16 cellular contexts compared by ENCODE assay signal in the genomic region with DNA sequence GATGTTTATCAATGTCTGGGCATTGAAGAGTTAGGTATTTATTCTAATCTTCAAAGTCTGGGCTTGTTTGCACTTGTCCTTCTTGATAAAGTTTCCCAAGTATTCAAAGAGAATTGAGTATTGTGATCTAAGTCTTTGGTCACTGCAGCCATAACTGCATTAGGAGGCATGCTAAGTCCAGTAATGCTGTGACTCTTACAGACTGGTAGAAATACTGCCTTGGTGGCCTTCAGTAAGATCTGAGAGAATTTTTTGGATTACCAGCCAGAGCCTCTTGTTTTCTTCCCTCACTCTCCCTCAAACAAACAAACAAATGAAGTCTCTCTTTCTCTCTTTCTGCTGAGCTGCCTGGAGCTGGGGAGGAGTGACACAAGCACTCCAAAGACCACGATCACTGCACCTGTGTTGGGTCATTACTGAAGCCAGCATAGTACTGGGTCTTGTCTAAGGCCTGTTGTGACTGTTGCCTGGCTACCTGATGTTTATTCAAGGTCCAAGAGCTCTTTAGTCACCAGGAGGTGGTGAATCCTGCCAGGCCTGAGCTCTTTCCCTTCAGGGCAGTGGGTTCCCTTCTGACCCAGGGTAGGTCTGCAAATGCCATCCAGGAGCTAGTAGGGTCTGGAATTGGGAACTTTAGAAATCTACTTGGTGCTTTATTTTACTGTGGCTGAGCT. TPM values are rescaled to one million over a fixed set of nuclear protein-coding genes. Genes with fewer than 3 reads are reported as not detected.
A peak's percentile ranks its signal among the peaks of the same experiment; 100 is the strongest.
DNase-seq lines count a peak whose midpoint lies in the region; ATAC-seq, FAIRE-seq and TF ChIP-seq lines count a peak whose summit lies in the region.
"Had no signal": no experiment of that assay in that cellular context is flagged by ENCODE, and none has a peak within 500 bp of the region (broad histone marks: within the 10 kb centered on the region; RNA-seq: fewer than 3 reads in every experiment).

No MANE protein-coding gene starts in this region.

- H3K9me3 ChIP-seq in PC-3 (ENCODE audit: low read length) (no peaks in the 10 kb centered on the region), HepG2 (ENCODE audit: low read length) (peaks cover 3% of the 10 kb centered on the region), Peyer's patch (no peaks in the 10 kb centered on the region)

- FAIRE-seq in HepG2 (lab: Jason Lieb, UNC) (no peak), GM12892 (lab: Jason Lieb, UNC) (no peak)
- FAIRE-seq: TTC549 had no signal

- no peak overlapping the region for H3K4me3 Mint-ChIP-seq in activated T-helper 2 cell treated with anti-CD3 and anti-CD28 coated beads, Interferon-gamma antibody, Interleukin-2, Interleukin-4, amounts not matched to agents 10 μg/mL and 5 μg/mL and 100 μg/mL, durations not matched to agents 14 hours and 24 hours and 36 hours (ENCODE audit: low read depth)
- H3K4me3 Mint-ChIP-seq: activated naive CD4-positive, alpha-beta T cell treated with anti-CD3 and anti-CD28 coated beads for 36 hours had no signal

- TF ChIP-seq POLR2A in HepG2 (IDR thresholded peaks at IDR 0.05; ENCODE audit: insufficient read depth in 1 of 2, low read depth in 2 of 2, low read length in 2 of 2): no peak
- no peak for TF ChIP-seq POLR2A in Peyer's patch (IDR thresholded peaks at IDR 0.05)
- no peak for TF ChIP-seq POLR2A in GM12892 (IDR thresholded peaks at IDR 0.05; ENCODE audit: low read depth, low read length)

- no peak for TF ChIP-seq CTCF in PC-3 (conservative IDR thresholded peaks at IDR 0.05; ENCODE audit: low read depth, low read length)
- TF ChIP-seq CTCF in HepG2 (CRISPR knock-in tag; IDR thresholded peaks at IDR 0.05): no peak
- TF ChIP-seq CTCF in Peyer's patch (IDR thresholded peaks at IDR 0.05): no peak

- no peaks in the 10 kb centered on the region for H3K4me1 Mint-ChIP-seq in activated T-helper 2 cell treated with anti-CD3 and anti-CD28 coated beads, Interferon-gamma antibody, Interleukin-2, Interleukin-4, amounts not matched to agents 10 μg/mL and 5 μg/mL and 100 μg/mL, durations not matched to agents 14 hours and 24 hours and 36 hours (ENCODE audit: low read depth)

- H3K27ac ChIP-seq in PC-3 (ENCODE audit: low read length) (no peak overlapping the region), HepG2 (ENCODE audit: extremely low read length, insufficient read depth, low read length) (no peak overlapping the region), Peyer's patch (no peak overlapping the region)

- H3K27me3 ChIP-seq in PC-3 (ENCODE audit: low read length): no peaks in the 10 kb centered on the region
- H3K27me3 ChIP-seq in HepG2 (ENCODE audit: control insufficient read depth in 1 of 2, insufficient read depth in 2 of 2, low read length in 2 of 2): no peaks in the 10 kb centered on the region
- no peaks in the 10 kb centered on the region for H3K27me3 ChIP-seq in Peyer's patch

- no peaks in the 10 kb centered on the region for H3K79me2 ChIP-seq in PC-3 (ENCODE audit: low read length)
- no peaks in the 10 kb centered on the region for H3K79me2 ChIP-seq in HepG2 (ENCODE audit: insufficient read depth, low read length)

- TF ChIP-seq RAD21 in HepG2 (CRISPR knock-in tag; IDR thresholded peaks at IDR 0.05): no peak

- H3K27ac Mint-ChIP-seq in activated T-helper 2 cell treated with anti-CD3 and anti-CD28 coated beads, Interferon-gamma antibody, Interleukin-2, Interleukin-4, amounts not matched to agents 10 μg/mL and 5 μg/mL and 100 μg/mL, durations not matched to agents 14 hours and 24 hours and 36 hours: no peak overlapping the region
- H3K27ac Mint-ChIP-seq: activated naive CD4-positive, alpha-beta T cell treated with anti-CD3 and anti-CD28 coated beads for 36 hours had no signal

- H2AFZ ChIP-seq in PC-3 (ENCODE audit: low read length) (no peak overlapping the region), HepG2 (ENCODE audit: low read length) (no peak overlapping the region)

- POLR2A ChIA-PET in PC-3 (lab: Charles Lee; ENCODE audit: unreplicated experiment) (no interaction called here), HepG2 (lab: Yijun Ruan, JAX) (no interaction called here)

- H3K36me3 Mint-ChIP-seq in activated T-helper 2 cell treated with anti-CD3 and anti-CD28 coated beads, Interferon-gamma antibody, Interleukin-2, Interleukin-4, amounts not matched to agents 10 μg/mL and 5 μg/mL and 100 μg/mL, durations not matched to agents 14 hours and 24 hours and 36 hours (ENCODE audit: low read depth): no peaks in the 10 kb centered on the region

- 0% methylated on average over 1 of the region's 1 CpG for WGBS in HepG2 (ENCODE audit: low lambda C conversion rate)

- peaks cover 4% of the 10 kb centered on the region for H3K27me3 Mint-ChIP-seq in activated T-helper 2 cell treated with anti-CD3 and anti-CD28 coated beads, Interferon-gamma antibody, Interleukin-2, Interleukin-4, amounts not matched to agents 10 μg/mL and 5 μg/mL and 100 μg/mL, durations not matched to agents 14 hours and 24 hours and 36 hours (ENCODE audit: low read depth)

- H3K9me2 ChIP-seq in PC-3 (replicated peaks; ENCODE audit: low read length): no peaks in the 10 kb centered on the region

- ATAC-seq in PC-3: no peak
- ATAC-seq in HepG2: peak; percentile 51

- H3K9ac ChIP-seq in PC-3 (ENCODE audit: low read length) (no peak overlapping the region), HepG2 (ENCODE audit: insufficient read depth, low read depth, low read length) (no peak overlapping the region)

- DNase-seq in DMS79 treated with DMSO at 0.1 percent for 48 hours (lab: John Stamatoyannopoulos, UW) (peak; percentile 92), NCI-H146 (lab: John Stamatoyannopoulos, UW) (peak; percentile 98), PC-3 (peak; percentile 1), HepG2 (ENCODE audit: low spot score) (peak; percentile 17), Peyer's patch (no peak), iPS-NIHi7 (ENCODE audit: extremely low spot score) (no peak), GM12892 (ENCODE audit: insufficient read length) (no peak)
- no peak for DNase-seq in activated T-helper 2 cell treated with anti-CD3 and anti-CD28 coated beads, Interferon-gamma antibody, Interleukin-2, Interleukin-4, amounts not matched to agents 10 μg/mL and 5 μg/mL and 100 μg/mL, durations not matched to agents 14 hours and 24 hours and 36 hours (ENCODE audit: low spot score)
- DNase-seq: activated naive CD4-positive, alpha-beta T cell treated with anti-CD3 and anti-CD28 coated beads for 36 hours; C1 segment of cervical spinal cord; cerebellar nuclear complex; KG1; NCI-H446 treated with DMSO at 0.1 percent for 48 hours; stimulated activated CD4-positive, alpha-beta T cell treated with anti-CD3 and anti-CD28 coated beads, Interleukin-4, amount 100 ng/mL, for 24 hours; stimulated activated naive CD4-positive, alpha-beta T cell treated with Interleukin-2 at 50 U/mL for 16 hours had no signal

- TF ChIP-seq EP300 in HepG2 (IDR thresholded peaks at IDR 0.05; ENCODE audit: low read depth in 2 of 2, low read length in 2 of 2) (no peak), HepG2 (CRISPR knock-in tag; IDR thresholded peaks at IDR 0.05; ENCODE audit: borderline replicate concordance) (no peak)

- no peak overlapping the region for H3K4me2 ChIP-seq in PC-3 (ENCODE audit: low read length)
- no peak overlapping the region for H3K4me2 ChIP-seq in HepG2 (ENCODE audit: low read depth, low read length)

- no peaks in the 10 kb centered on the region for H3K4me1 ChIP-seq in PC-3 (ENCODE audit: insufficient read depth, low read length)
- no peaks in the 10 kb centered on the region for H3K4me1 ChIP-seq in HepG2 (ENCODE audit: insufficient read depth, low read length)
- no peaks in the 10 kb centered on the region for H3K4me1 ChIP-seq in Peyer's patch

- H4K20me1 ChIP-seq in PC-3 (ENCODE audit: low read length) (no peaks in the 10 kb centered on the region), HepG2 (ENCODE audit: insufficient read depth, low read length) (no peaks in the 10 kb centered on the region)

- in situ Hi-C loops in HepG2 (cut with HindIII; ENCODE audit: extremely low pct_ligation_motif_present, low pct_unique_long_range_greater_than_20kb): no loop called here

- no peaks in the 10 kb centered on the region for H3F3A ChIP-seq in PC-3 (ENCODE audit: low read length, unreplicated experiment)

- BruUV-seq in PC-3 (replicated peaks; lab: Mats Ljungman, UMichigan): no TSS peak
- no TSS peak for BruUV-seq in HepG2 (replicated peaks; lab: Mats Ljungman, UMichigan)

- CTCF ChIA-PET in PC-3 (lab: Charles Lee): no interaction called here
- CTCF ChIA-PET in HepG2 (lab: Yijun Ruan, JAX; ENCODE audit: low intra/inter-chr PET ratio, low total read pairs): no interaction called here

- H3K4me3 ChIP-seq in PC-3 (ENCODE audit: low read length) (no peak overlapping the region), HepG2 (replicated peaks in 1 of 3; ENCODE audit: insufficient read depth in 1 of 3, low read depth in 2 of 3, low read length in 3 of 3) (no peak overlapping the region), Peyer's patch (no peak overlapping the region)

- peaks cover 22% of the 10 kb centered on the region for H3K9me3 Mint-ChIP-seq in activated T-helper 2 cell treated with anti-CD3 and anti-CD28 coated beads, Interferon-gamma antibody, Interleukin-2, Interleukin-4, amounts not matched to agents 10 μg/mL and 5 μg/mL and 100 μg/mL, durations not matched to agents 14 hours and 24 hours and 36 hours

- H3K36me3 ChIP-seq in PC-3 (ENCODE audit: low read depth, low read length) (no peaks in the 10 kb centered on the region), HepG2 (replicated peaks in 1 of 2; ENCODE audit: control insufficient read depth in 1 of 2, insufficient read depth in 2 of 2, low read length in 2 of 2) (no peaks in the 10 kb centered on the region), Peyer's patch (no peaks in the 10 kb centered on the region)

- intact Hi-C loops in PC-3 (cut with micrococcal nuclease) (no loop called here), HepG2 (cut with micrococcal nuclease; ENCODE audit: unreplicated experiment) (no loop called here)
- intact Hi-C loops in activated T-helper 2 cell treated with anti-CD3 and anti-CD28 coated beads, Interferon-gamma antibody, Interleukin-2, Interleukin-4, amounts not matched to agents 10 μg/mL and 5 μg/mL and 100 μg/mL, durations not matched to agents 14 hours and 24 hours and 36 hours (cut with micrococcal nuclease): no loop called here

RNA-seq across cellular contexts. Expression of a gene that starts 14.8 kb away (rescaled TPM):
- not detected in 2 replicates for total RNA-seq in PC-3 (2014; rRNA removed)
- total RNA-seq in HepG2 (2016; rRNA removed; fragmentation: Illumina TruSeq; extraction: Trizol): 2.5 TPM in 2 replicates
- 1.1 and 1.7 TPM in 2 replicates for total RNA-seq in HepG2 (2016; cell fraction: cytosol; rRNA removed; fragmentation: Illumina TruSeq; extraction: Trizol; ENCODE audit: low read depth)
- total RNA-seq in HepG2 (2016; cell fraction: insoluble cytoplasmic fraction; rRNA removed; fragmentation: Illumina TruSeq; extraction: Trizol): 1.5 and 3.8 TPM in 2 replicates
- total RNA-seq in HepG2 (2016; cell fraction: membrane; rRNA removed; fragmentation: Illumina TruSeq; extraction: Trizol): 1.3 and 1.7 TPM in 2 replicates
- total RNA-seq in HepG2 (2016; cell fraction: nucleus; rRNA removed; fragmentation: Illumina TruSeq; extraction: Trizol): 1.4 and 1.9 TPM in 2 replicates
- 0.17 TPM in 1 of 2 replicates, not detected in the other for polyA plus RNA-seq in HepG2 (2011; rRNA removed)
- 0.21 and 0.88 TPM in 2 replicates for polyA plus RNA-seq in HepG2 (2011; cell fraction: cytosol; rRNA removed)
- polyA plus RNA-seq in HepG2 (2011; cell fraction: nucleus; rRNA removed): not detected in 2 replicates
- polyA plus RNA-seq in HepG2 (2012): 0.53 and 1.5 TPM in 2 replicates
- 1.5 and 2.0 TPM in 2 replicates for polyA plus RNA-seq in HepG2 (2016; cell fraction: cytosol; fragmentation: Illumina TruSeq; extraction: Trizol; ENCODE audit: low read depth)
- polyA plus RNA-seq in HepG2 (2016; cell fraction: insoluble cytoplasmic fraction; fragmentation: Illumina TruSeq; extraction: Trizol; ENCODE audit: low read depth): 4.0 and 5.3 TPM in 2 replicates
- 1.2 and 3.3 TPM in 2 replicates for polyA plus RNA-seq in HepG2 (2016; cell fraction: membrane; fragmentation: Illumina TruSeq; extraction: Trizol; ENCODE audit: low read depth)
- polyA plus RNA-seq in HepG2 (2016; cell fraction: nucleus; fragmentation: Illumina TruSeq; extraction: Trizol; ENCODE audit: insufficient read depth, low read depth): 1.2 and 2.1 TPM in 2 replicates
- not detected in 2 replicates for polyA minus RNA-seq in HepG2 (2011; rRNA and poly(A)+ RNA removed; ENCODE audit: low replicate concordance)
- not detected in 2 replicates for polyA minus RNA-seq in HepG2 (2011; cell fraction: cytosol; rRNA and poly(A)+ RNA removed)
- polyA minus RNA-seq in HepG2 (2011; cell fraction: nucleus; rRNA and poly(A)+ RNA removed): not detected in 2 replicates
- total RNA-seq in activated T-helper 2 cell treated with anti-CD3 and anti-CD28 coated beads, Interferon-gamma antibody, Interleukin-2, Interleukin-4, amounts not matched to agents 10 μg/mL and 5 μg/mL and 100 μg/mL, durations not matched to agents 14 hours and 24 hours and 36 hours: not detected in 2 replicates
- 1,000 to 10,000 TPM in 2 of 4 donors, 100 to 1,000 TPM in 2; 315 to 3,455 (median 1,233) TPM for total RNA-seq in Peyer's patch
- not detected for polyA plus RNA-seq in GM12892 (2012; ENCODE audit: missing spikeins)
- total RNA-seq: activated naive CD4-positive, alpha-beta T cell treated with anti-CD3 and anti-CD28 coated beads for 36 hours had no signal

RNA-seq across cellular contexts. Expression of a gene that starts 48.4 kb away (rescaled TPM):
- total RNA-seq in PC-3 (2014; rRNA removed) (not detected in 2 replicates), HepG2 (2016; rRNA removed; fragmentation: Illumina TruSeq; extraction: Trizol) (6.4 and 8.9 TPM in 2 replicates), Peyer's patch (10 to 100 TPM in 1 of 4 donors, 1 to 10 TPM in 2, not detected in 1; 4.7 to 14.9 (median 4.9) TPM)
- total RNA-seq in HepG2 (2016; cell fraction: cytosol; rRNA removed; fragmentation: Illumina TruSeq; extraction: Trizol; ENCODE audit: low read depth): 3.8 and 9.5 TPM in 2 replicates
- total RNA-seq in HepG2 (2016; cell fraction: insoluble cytoplasmic fraction; rRNA removed; fragmentation: Illumina TruSeq; extraction: Trizol): 8.6 and 10.6 TPM in 2 replicates
- 5.6 and 7.7 TPM in 2 replicates for total RNA-seq in HepG2 (2016; cell fraction: membrane; rRNA removed; fragmentation: Illumina TruSeq; extraction: Trizol)
- 3.0 and 4.3 TPM in 2 replicates for total RNA-seq in HepG2 (2016; cell fraction: nucleus; rRNA removed; fragmentation: Illumina TruSeq; extraction: Trizol)
- 12.6 and 16.9 TPM in 2 replicates for polyA plus RNA-seq in HepG2 (2011; rRNA removed)
- polyA plus RNA-seq in HepG2 (2011; cell fraction: cytosol; rRNA removed): 19.5 and 23.3 TPM in 2 replicates
- polyA plus RNA-seq in HepG2 (2011; cell fraction: nucleus; rRNA removed): 9.2 and 9.7 TPM in 2 replicates
- 3.9 and 9.2 TPM in 2 replicates for polyA plus RNA-seq in HepG2 (2012)
- polyA plus RNA-seq in HepG2 (2016; cell fraction: cytosol; fragmentation: Illumina TruSeq; extraction: Trizol; ENCODE audit: low read depth): 11.2 and 14.3 TPM in 2 replicates
- polyA plus RNA-seq in HepG2 (2016; cell fraction: insoluble cytoplasmic fraction; fragmentation: Illumina TruSeq; extraction: Trizol; ENCODE audit: low read depth): 19.1 and 19.5 TPM in 2 replicates
- 9.2 and 11.0 TPM in 2 replicates for polyA plus RNA-seq in HepG2 (2016; cell fraction: membrane; fragmentation: Illumina TruSeq; extraction: Trizol; ENCODE audit: low read depth)
- polyA plus RNA-seq in HepG2 (2016; cell fraction: nucleus; fragmentation: Illumina TruSeq; extraction: Trizol; ENCODE audit: insufficient read depth, low read depth): 9.2 and 17.6 TPM in 2 replicates
- polyA minus RNA-seq in HepG2 (2011; rRNA and poly(A)+ RNA removed; ENCODE audit: low replicate concordance): 12.3 TPM in 1 of 2 replicates, not detected in the other
- 1.9 and 4.5 TPM in 2 replicates for polyA minus RNA-seq in HepG2 (2011; cell fraction: cytosol; rRNA and poly(A)+ RNA removed)
- polyA minus RNA-seq in HepG2 (2011; cell fraction: nucleus; rRNA and poly(A)+ RNA removed): 3.9 and 6.0 TPM in 2 replicates
- total RNA-seq in activated T-helper 2 cell treated with anti-CD3 and anti-CD28 coated beads, Interferon-gamma antibody, Interleukin-2, Interleukin-4, amounts not matched to agents 10 μg/mL and 5 μg/mL and 100 μg/mL, durations not matched to agents 14 hours and 24 hours and 36 hours: not detected in 2 replicates
- polyA plus RNA-seq in GM12892 (2012; ENCODE audit: missing spikeins): 0.78 TPM
- total RNA-seq: activated naive CD4-positive, alpha-beta T cell treated with anti-CD3 and anti-CD28 coated beads for 36 hours had no signal

Comparison
In these comparisons a context has a peak if more than half of its experiments do, and no peak if none do; other contexts are left out.
1. DNase-seq: peak in DMS79 treated with DMSO at 0.1 percent for 48 hours (single experiment), NCI-H146 (single experiment), PC-3 (single experiment) and HepG2 (single experiment); none in activated T-helper 2 cell treated with anti-CD3 and anti-CD28 coated beads, Interferon-gamma antibody, Interleukin-2, Interleukin-4, amounts not matched to agents 10 μg/mL and 5 μg/mL and 100 μg/mL, durations not matched to agents 14 hours and 24 hours and 36 hours (single experiment), Peyer's patch (0 of 3), iPS-NIHi7 (single experiment) and GM12892 (single experiment).
2. RNA of a gene that starts 14.8 kb away (total RNA-seq): 315 to 3,455 TPM in Peyer's patch; 1.1 to 3.8 TPM in HepG2, not detected in PC-3 and not detected in activated T-helper 2 cell treated with anti-CD3 and anti-CD28 coated beads, Interferon-gamma antibody, Interleukin-2, Interleukin-4, amounts not matched to agents 10 μg/mL and 5 μg/mL and 100 μg/mL, durations not matched to agents 14 hours and 24 hours and 36 hours; every median in the first group is over 10 times any median in the second.